ENCODE assay signal across 9 cellular contexts in the genomic region with DNA sequence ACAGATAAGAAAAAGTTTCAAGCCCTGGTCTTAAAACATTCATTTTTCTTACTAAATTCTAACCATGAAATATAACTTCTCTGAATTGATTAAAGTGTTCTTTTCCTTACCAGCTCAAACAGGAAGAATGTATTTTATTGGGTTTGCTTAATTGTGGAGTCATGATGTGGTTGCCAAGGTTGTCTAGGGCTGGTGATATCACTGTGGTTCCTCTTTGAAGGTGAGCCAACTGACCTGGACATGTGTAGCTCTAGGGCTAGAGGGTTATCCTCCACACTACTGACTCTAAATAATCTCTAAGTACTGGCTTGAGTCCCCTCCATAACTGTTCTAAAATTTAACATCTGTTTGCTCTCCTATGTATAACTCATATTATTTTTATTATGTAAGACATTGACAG.
"Had no signal": no experiment of that assay in that cellular context is flagged by ENCODE, and none has a peak within 500 bp of the region (broad histone marks: within the 10 kb centered on the region; RNA-seq: fewer than 3 reads in every experiment).

No MANE protein-coding gene starts in this region.

- DNase-seq: GM23248, GOT3, H7, HFFc6, IMR-90 had no signal

- H3K4me3 ChIP-seq: GM23248, HAP-1, K562 had no signal

- H3K27ac ChIP-seq: GM23248, HL-60 had no signal

- ATAC-seq: HCT116, K562 had no signal
